In genomic region chr14:32933623-32933942, GRCh38 we compare ENCODE assay signal across 9 cellular contexts. TPM values are rescaled to one million over a fixed set of nuclear protein-coding genes. Genes with fewer than 3 reads are reported as not detected.
DNase-seq lines count a peak whose midpoint lies in the region; ATAC-seq and TF ChIP-seq lines count a peak whose summit lies in the region.
"Had no signal": no experiment of that assay in that cellular context is flagged by ENCODE, and none has a peak within 500 bp of the region (broad histone marks: within the 10 kb centered on the region; RNA-seq: fewer than 3 reads in every experiment).

No MANE protein-coding gene starts in this region.

- H3K9me3 ChIP-seq in A673 (ENCODE audit: low read depth, low read length, poor library complexity, severe bottlenecking) = no peaks in the 10 kb centered on the region
- no peaks in the 10 kb centered on the region for H3K9me3 ChIP-seq in HUES6 (ENCODE audit: control insufficient read depth, insufficient read depth, low read depth, low read length)
- H3K9me3 ChIP-seq in neural cell (ENCODE audit: low read length) = no peaks in the 10 kb centered on the region

- no peak for TF ChIP-seq EP300 in neural cell (conservative IDR thresholded peaks at IDR 0.05; ENCODE audit: poor library complexity, severe bottlenecking)

- no peaks in the 10 kb centered on the region for H4K20me1 ChIP-seq in neural cell (ENCODE audit: insufficient read depth)

- ATAC-seq in HG03280 (IDR thresholded peaks at IDR 0.05; ENCODE audit: unreplicated experiment) = no peak

- H3K27me3 ChIP-seq in A673 (replicated peaks; ENCODE audit: insufficient read depth, low read depth, low read length, poor library complexity) (no peaks in the 10 kb centered on the region), HUES6 (ENCODE audit: control insufficient read depth, insufficient read depth, low read length) (peaks cover 79% of the 10 kb centered on the region), neural cell (ENCODE audit: insufficient read depth, low read depth, low read length) (peaks cover 64% of the 10 kb centered on the region)

- BruUV-seq in A673 (replicated peaks; lab: Mats Ljungman, UMichigan) = no TSS peak

- peaks cover 27% of the 10 kb centered on the region for H3K4me1 ChIP-seq in A673 (ENCODE audit: insufficient read depth, low read length, poor library complexity, severe bottlenecking)
- peaks cover 35% of the 10 kb centered on the region for H3K4me1 ChIP-seq in HUES6 (ENCODE audit: control insufficient read depth, insufficient read depth, low read length)

- H3K4me2 ChIP-seq in neural cell (ENCODE audit: low read length) = peak overlapping the region; percentile 98

- TF ChIP-seq RAD21 in neural cell (conservative IDR thresholded peaks at IDR 0.05) = no peak

- CTCF ChIA-PET in A673 (lab: Charles Lee) = no interaction called here

- H2AFZ ChIP-seq in neural cell (ENCODE audit: low read depth, low read length) = peak overlapping the region; percentile 49

- no peaks in the 10 kb centered on the region for H3F3A ChIP-seq in neural cell (ENCODE audit: insufficient read depth, low read length, poor library complexity, severe bottlenecking)

- H3K9ac ChIP-seq in HUES6 (ENCODE audit: low read length) (peak overlapping the region; percentile 52), neural cell (ENCODE audit: low read length) (peak overlapping the region; percentile 25)

- H3K27ac ChIP-seq in A673 (ENCODE audit: low read depth, low read length, poor library complexity, severe bottlenecking) (no peak overlapping the region), HUES6 (ENCODE audit: low read depth, low read length) (no peak overlapping the region), neural cell (ENCODE audit: low read length) (no peak overlapping the region)

- H3K36me3 ChIP-seq in A673 (ENCODE audit: insufficient read depth, low read length, poor library complexity, severe bottlenecking) = no peaks in the 10 kb centered on the region
- no peaks in the 10 kb centered on the region for H3K36me3 ChIP-seq in HUES6 (ENCODE audit: control insufficient read depth, insufficient read depth, low read length)
- H3K36me3 ChIP-seq in neural cell (ENCODE audit: insufficient read depth, low read length) = no peaks in the 10 kb centered on the region

- DNase-seq in A673 (ENCODE audit: low spot score) = peak; percentile 62
- DNase-seq in epithelial cell of proximal tubule (ENCODE audit: low read depth) = no peak
- no peak for DNase-seq in islet precursor cell
- no peak for DNase-seq in HuH-7 (ENCODE audit: low spot score)
- no peak for DNase-seq in NOMO-1 treated with DMSO at 0.1 percent for 48 hours (lab: John Stamatoyannopoulos, UW; ENCODE audit: unreplicated experiment)
- DNase-seq: stimulated activated naive CD4-positive, alpha-beta T cell had no signal

- TF ChIP-seq CTCF in A673 (conservative IDR thresholded peaks at IDR 0.05; ENCODE audit: low read depth, low read length) (0 out of 2 replicates have a peak, but pooled peaks have one; percentile 36), epithelial cell of proximal tubule (conservative IDR thresholded peaks at IDR 0.05; ENCODE audit: low read depth, low read length) (peak; percentile 32), neural cell (IDR thresholded peaks at IDR 0.05; ENCODE audit: poor library complexity, severe bottlenecking) (peak; percentile 23)

- intact Hi-C loops in A673 (cut with micrococcal nuclease; ENCODE audit: unreplicated experiment) = no loop called here

- peaks cover 20% of the 10 kb centered on the region for H3K79me2 ChIP-seq in neural cell (replicated peaks; ENCODE audit: insufficient read depth, low read length)

- POLR2A ChIA-PET in A673 (lab: Charles Lee; ENCODE audit: low non-redundant PET) = no interaction called here

- no peaks in the 10 kb centered on the region for H3K9me2 ChIP-seq in neural cell (ENCODE audit: insufficient read depth, low read length)

- H3K4me3 ChIP-seq in A673 (ENCODE audit: low read depth, low read length, poor library complexity, severe bottlenecking) = peak overlapping the region; percentile 76
- peak overlapping the region; percentile 80 for H3K4me3 ChIP-seq in HUES6 (ENCODE audit: low read depth, low read length)
- H3K4me3 ChIP-seq in epithelial cell of proximal tubule (ENCODE audit: low read depth, low read length) = peak overlapping the region; percentile 45
- peak overlapping the region; percentile 84 for H3K4me3 ChIP-seq in neural cell (ENCODE audit: low read length)

TF ChIP-seq in neural cell, 6 proteins besides CTCF, POLR2A, EP300 and RAD21:
- TF ChIP-seq POLR2AphosphoS5 (IDR thresholded peaks at IDR 0.05) (no peak), MXI1 (conservative IDR thresholded peaks at IDR 0.05; ENCODE audit: poor library complexity, severe bottlenecking) (peak; percentile 49)

RNA-seq across cellular contexts. Expression of gene NPAS3, which starts 5.1 kb away (rescaled TPM):
- 15.6 and 16.5 TPM in 2 replicates for total RNA-seq in A673 (2021)
- 0.07 and 0.35 TPM in 2 replicates for total RNA-seq in epithelial cell of proximal tubule
- 0.64 and 1.3 TPM in 2 replicates for polyA plus RNA-seq in neural cell
- polyA minus RNA-seq in neural cell = 6.7 and 7.3 TPM in 2 replicates

Comparison
In these comparisons a context has a peak if more than half of its experiments do, and no peak if none do; other contexts are left out.
1. RNA of gene NPAS3, which starts 5.1 kb away (total RNA-seq): 15.6 to 16.5 TPM in A673; 0.07 to 0.35 TPM in epithelial cell of proximal tubule; every median in the first group is over 10 times any median in the second.
2. Peak in every context shown above with its lines, with median percentiles within 50 percentile points of each other: H3K4me3 ChIP-seq and CTCF ChIP-seq.